ENCODE assay signal across 20 cellular contexts in the genomic region with DNA sequence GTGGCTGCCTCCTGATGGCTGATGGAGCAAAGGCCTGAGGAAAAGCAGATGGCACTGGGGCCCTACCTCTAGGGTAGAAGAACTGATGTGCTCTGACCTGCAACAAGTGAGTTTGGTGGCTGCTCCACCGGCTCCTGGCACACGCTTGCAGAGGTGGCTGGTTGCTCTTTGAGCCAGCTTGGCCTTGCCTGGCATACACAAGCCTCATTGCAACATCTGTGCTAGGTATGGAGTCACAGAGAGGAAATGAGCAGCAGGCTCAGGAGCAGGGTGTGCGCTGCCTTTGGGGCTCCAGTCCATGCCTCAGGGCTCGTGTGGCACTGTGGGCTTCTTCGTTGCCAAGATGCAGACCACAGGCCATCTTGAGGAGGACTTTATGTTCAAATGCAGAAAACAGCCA. TPM values are rescaled to one million over a fixed set of nuclear protein-coding genes. Genes with fewer than 3 reads are reported as not detected.
"Had no signal": no experiment of that assay in that cellular context is flagged by ENCODE, and none has a peak within 500 bp of the region (broad histone marks: within the 10 kb centered on the region; RNA-seq: fewer than 3 reads in every experiment).

No MANE protein-coding gene starts in this region.

RNA-seq across cellular contexts. Expression of a gene that starts 40.5 kb away (rescaled TPM):
- total RNA-seq: activated naive CD4-positive, alpha-beta T cell treated with anti-CD3 and anti-CD28 coated beads for 36 hours; activated naive CD4-positive, alpha-beta T cell treated with anti-CD3 and anti-CD28 coated beads, Interleukin-2, amount 50 U/mL, for 72 hours; activated naive CD8-positive, alpha-beta T cell treated with anti-CD3 and anti-CD28 coated beads for 36 hours; activated naive CD8-positive, alpha-beta T cell treated with anti-CD3 and anti-CD28 coated beads, Interleukin-2, amount 10 ng/mL, durations not matched to agents 7 days and 5 days; activated T-cell treated with anti-CD3 and anti-CD28 coated beads, Interleukin-2, amount 50 U/mL, for 4 hours; activated T-cell treated with anti-CD3 and anti-CD28 coated beads, Interleukin-2, amount 50 U/mL, for 72 hours; activated T-helper 1 cell treated with anti-CD3 and anti-CD28 coated beads, Interleukin-12 subunit alpha, Interleukin-12 subunit beta, Interleukin-2, Interleukin-4 antibody, amounts not matched to agents 30 ng/mL and 10 ng/mL and 1 ng/mL, durations not matched to agents 14 hours and 24 hours and 36 hours; activated T-helper 17 cell treated with anti-CD3 and anti-CD28 coated beads, Interleukin-2, amount 50 U/mL, for 72 hours; activated T-helper 2 cell treated with anti-CD3 and anti-CD28 coated beads, Interferon-gamma antibody, Interleukin-2, Interleukin-4, amounts not matched to agents 10 μg/mL and 5 μg/mL and 100 μg/mL, durations not matched to agents 14 hours and 24 hours and 36 hours; adrenal gland; aorta; ascending aorta; astrocyte; body of pancreas; breast epithelium; bronchial epithelial cell; cardiac muscle cell; cardiac septum; cerebellum had no signal
- polyA plus RNA-seq: adipose tissue, adrenal gland, aorta, cardiac muscle cell had no signal
